ENCODE assay signal across 8 cellular contexts in genomic region chr21:32392880-32393676, GRCh38. TPM values are rescaled to one million over a fixed set of nuclear protein-coding genes. Genes with fewer than 3 reads are reported as not detected.
DNase-seq lines count a peak whose midpoint lies in the region; ATAC-seq and FAIRE-seq lines count a peak whose summit lies in the region.

A gene with protein sequence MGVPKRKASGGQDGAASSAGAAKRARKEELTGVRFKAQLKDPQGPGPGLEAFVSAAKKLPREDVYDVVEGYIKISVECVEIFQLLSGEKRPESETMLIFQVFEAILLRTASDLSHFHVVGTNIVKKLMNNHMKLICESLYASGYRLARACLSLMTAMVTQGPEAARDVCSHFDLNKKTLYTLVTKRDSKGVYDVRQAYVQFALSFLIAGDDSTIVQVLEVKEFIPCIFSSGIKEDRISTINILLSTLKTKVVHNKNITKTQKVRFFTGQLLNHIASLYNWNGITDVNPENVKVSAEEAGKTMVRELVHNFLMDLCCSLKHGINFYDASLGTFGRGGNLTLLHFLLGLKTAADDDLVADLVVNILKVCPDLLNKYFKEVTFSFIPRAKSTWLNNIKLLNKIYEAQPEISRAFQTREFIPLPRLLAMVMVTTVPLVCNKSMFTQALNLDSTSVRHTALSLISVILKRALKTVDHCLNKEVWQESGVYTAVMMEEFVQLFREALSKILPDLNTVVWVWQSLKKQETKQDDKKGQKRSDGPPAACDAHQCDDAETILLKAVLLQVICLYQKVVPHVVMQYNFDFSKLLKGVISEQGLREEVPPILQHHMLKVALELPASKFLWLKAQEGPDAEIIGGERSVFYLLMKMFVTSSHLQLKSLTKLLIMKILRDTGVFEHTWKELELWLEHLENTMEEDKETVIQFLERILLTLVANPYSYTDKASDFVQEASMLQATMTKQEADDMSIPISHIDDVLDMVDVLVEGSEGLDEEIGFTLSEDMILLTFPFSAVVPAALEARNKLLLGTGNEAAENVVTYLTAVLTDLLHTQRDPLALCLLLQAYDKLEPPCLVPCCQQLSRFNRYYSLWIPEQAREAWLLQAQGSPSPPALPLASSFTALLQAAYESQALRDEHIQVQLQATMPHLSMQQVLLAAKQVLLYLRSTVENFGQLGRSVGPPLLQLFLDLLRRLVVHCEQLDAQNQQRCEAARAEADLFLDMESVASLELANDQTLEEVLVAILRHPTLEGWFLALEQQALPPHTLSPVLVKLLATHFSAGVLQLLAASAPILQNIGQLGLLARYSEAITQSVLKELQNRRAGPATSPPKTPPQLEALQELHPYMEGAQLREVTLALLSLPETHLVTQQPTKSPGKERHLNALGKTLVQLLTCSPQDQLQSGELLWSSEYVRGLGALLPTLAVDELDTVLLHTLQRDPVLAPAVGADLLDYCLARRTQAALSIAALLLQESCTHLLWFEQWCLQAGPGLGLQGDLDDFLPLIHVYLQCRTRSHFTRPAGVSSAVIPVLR (N-terminal part only) (minus strand): TSS chr21:32393012. CDS start chr21:32392910, 102 bp downstream.

- CTCF ChIA-PET in naive thymus-derived CD4-positive, alpha-beta T cell (lab: Charles Lee), result interaction anchor here (0.9 kb wide), 1 partner anchor 208 kb away, joined by 4 read pairs; no protein-coding TSS in a partner anchor

- peaks cover 8 to 12% of the 10 kb centered on the region in 2 donors for H3K4me1 ChIP-seq in naive thymus-derived CD4-positive, alpha-beta T cell (ENCODE audit: control insufficient read depth in 2 of 2, insufficient read depth in 2 of 2, low read length in 2 of 2)

- no peak for FAIRE-seq in RCC 7860 (lab: Jason Lieb, UNC)

- peak within 1 kb of the TSS; percentile 85 for H3K4me3 ChIP-seq in naive thymus-derived CD4-positive, alpha-beta T cell (ENCODE audit: low read length)

- peak; percentile 97 for ATAC-seq in GM21723 (IDR thresholded peaks at IDR 0.05; ENCODE audit: unreplicated experiment)
- ATAC-seq in naive thymus-derived CD4-positive, alpha-beta T cell, result peak; percentile 99
- ATAC-seq in stimulated activated naive B cell treated with anti-CD40 and anti-IgM and Interleukin-4, amounts not matched to agents 10 μg/mL and 1 μg/mL and 100 μg/mL, for 72 hours (replicated peaks), result peak; percentile 97

- peak; percentile 58 for DNase-seq in DMS79 (lab: John Stamatoyannopoulos, UW)
- DNase-seq in RCC 7860 (ENCODE audit: low spot score), result peak; percentile 61
- DNase-seq in activated T-helper 1 cell treated with anti-CD3 and anti-CD28 coated beads, Interleukin-12 subunit alpha, Interleukin-12 subunit beta, Interleukin-2, Interleukin-4 antibody, amounts not matched to agents 30 ng/mL and 10 ng/mL and 1 ng/mL, durations not matched to agents 14 hours and 24 hours and 36 hours (ENCODE audit: low spot score), result peak; percentile 89
- peak; percentile 78 for DNase-seq in fibroblast of gingiva (ENCODE audit: low read depth)
- DNase-seq in naive thymus-derived CD4-positive, alpha-beta T cell, result peak; percentile 88 to 99 (median 94)
- peak; percentile 87 for DNase-seq in stimulated activated naive B cell treated with anti-CD40 and anti-IgM and Interleukin-4, amounts not matched to agents 10 μg/mL and 1 μg/mL and 100 μg/mL, for 72 hours

- H3K36me3 Mint-ChIP-seq in activated T-helper 1 cell treated with anti-CD3 and anti-CD28 coated beads, Interleukin-12 subunit alpha, Interleukin-12 subunit beta, Interleukin-2, Interleukin-4 antibody, amounts not matched to agents 30 ng/mL and 10 ng/mL and 1 ng/mL, durations not matched to agents 14 hours and 24 hours and 36 hours (ENCODE audit: low read depth), result peaks cover 16% of the 10 kb centered on the region
- peaks cover under 1 to 15% (median 13%) of the 10 kb centered on the region in 5 donors for H3K36me3 Mint-ChIP-seq in naive thymus-derived CD4-positive, alpha-beta T cell
- H3K36me3 Mint-ChIP-seq in stimulated activated naive B cell treated with anti-CD40 and anti-IgM and Interleukin-4, amounts not matched to agents 10 μg/mL and 1 μg/mL and 100 μg/mL, for 72 hours, result peaks cover 18 to 25% of the 10 kb centered on the region in 2 donors

- H3K9me3 Mint-ChIP-seq in activated T-helper 1 cell treated with anti-CD3 and anti-CD28 coated beads, Interleukin-12 subunit alpha, Interleukin-12 subunit beta, Interleukin-2, Interleukin-4 antibody, amounts not matched to agents 30 ng/mL and 10 ng/mL and 1 ng/mL, durations not matched to agents 14 hours and 24 hours and 36 hours, result no peaks in the 10 kb centered on the region
- no peaks in the 10 kb centered on the region for H3K9me3 Mint-ChIP-seq in naive thymus-derived CD4-positive, alpha-beta T cell
- peaks cover 2 to 3% of the 10 kb centered on the region in 2 donors for H3K9me3 Mint-ChIP-seq in stimulated activated naive B cell treated with anti-CD40 and anti-IgM and Interleukin-4, amounts not matched to agents 10 μg/mL and 1 μg/mL and 100 μg/mL, for 72 hours

- peak within 1 kb of the TSS; percentile 88 for H3K27ac Mint-ChIP-seq in activated T-helper 1 cell treated with anti-CD3 and anti-CD28 coated beads, Interleukin-12 subunit alpha, Interleukin-12 subunit beta, Interleukin-2, Interleukin-4 antibody, amounts not matched to agents 30 ng/mL and 10 ng/mL and 1 ng/mL, durations not matched to agents 14 hours and 24 hours and 36 hours
- peak within 1 kb of the TSS; percentile 46 to 90 (median 71) for H3K27ac Mint-ChIP-seq in naive thymus-derived CD4-positive, alpha-beta T cell
- peak within 1 kb of the TSS; percentile 89 for H3K27ac Mint-ChIP-seq in stimulated activated naive B cell treated with anti-CD40 and anti-IgM and Interleukin-4, amounts not matched to agents 10 μg/mL and 1 μg/mL and 100 μg/mL, for 72 hours

- intact Hi-C loops in activated T-helper 1 cell treated with anti-CD3 and anti-CD28 coated beads, Interleukin-12 subunit alpha, Interleukin-12 subunit beta, Interleukin-2, Interleukin-4 antibody, amounts not matched to agents 30 ng/mL and 10 ng/mL and 1 ng/mL, durations not matched to agents 14 hours and 24 hours and 36 hours (cut with micrococcal nuclease), result loop anchor here (1.0 kb wide), 8 partner anchors 18 to 379 kb away; partner anchors contain the start of genes CFAP298 and MIS18A
- intact Hi-C loops in naive thymus-derived CD4-positive, alpha-beta T cell (cut with micrococcal nuclease), result loop anchor here (1.0 to 10.0 kb wide), 14 partner anchors 18 to 1248 kb away; partner anchors contain the start of genes CFAP298 (in 2 of the 2), MIS18A (in 2 of the 2), SYNJ1 (in 2 of the 2) and CRYZL1 (in 1 of the 2)

- H3K27me3 ChIP-seq in naive thymus-derived CD4-positive, alpha-beta T cell (ENCODE audit: control insufficient read depth in 2 of 2, insufficient read depth in 2 of 2, low read length in 2 of 2), result no peaks in the 10 kb centered on the region

- H3K4me1 Mint-ChIP-seq in activated T-helper 1 cell treated with anti-CD3 and anti-CD28 coated beads, Interleukin-12 subunit alpha, Interleukin-12 subunit beta, Interleukin-2, Interleukin-4 antibody, amounts not matched to agents 30 ng/mL and 10 ng/mL and 1 ng/mL, durations not matched to agents 14 hours and 24 hours and 36 hours (ENCODE audit: low read depth), result peaks cover 48% of the 10 kb centered on the region
- H3K4me1 Mint-ChIP-seq in naive thymus-derived CD4-positive, alpha-beta T cell, result peaks cover 34 to 52% (median 43%) of the 10 kb centered on the region in 7 donors
- peaks cover 26 to 45% of the 10 kb centered on the region in 2 donors for H3K4me1 Mint-ChIP-seq in stimulated activated naive B cell treated with anti-CD40 and anti-IgM and Interleukin-4, amounts not matched to agents 10 μg/mL and 1 μg/mL and 100 μg/mL, for 72 hours

- H3K9me3 ChIP-seq in KOPT-K1 (ENCODE audit: insufficient read depth, low read length, poor library complexity, severe bottlenecking), result peaks cover 15% of the 10 kb centered on the region
- H3K9me3 ChIP-seq in naive thymus-derived CD4-positive, alpha-beta T cell (ENCODE audit: control insufficient read depth in 2 of 3, low read length in 3 of 3), result no peaks in the 10 kb centered on the region

- H3K27me3 Mint-ChIP-seq in activated T-helper 1 cell treated with anti-CD3 and anti-CD28 coated beads, Interleukin-12 subunit alpha, Interleukin-12 subunit beta, Interleukin-2, Interleukin-4 antibody, amounts not matched to agents 30 ng/mL and 10 ng/mL and 1 ng/mL, durations not matched to agents 14 hours and 24 hours and 36 hours (ENCODE audit: insufficient read depth), result peaks cover 3% of the 10 kb centered on the region
- peaks cover 2 to 20% (median 3%) of the 10 kb centered on the region in 5 donors for H3K27me3 Mint-ChIP-seq in naive thymus-derived CD4-positive, alpha-beta T cell
- peaks cover 5 to 17% of the 10 kb centered on the region in 2 donors for H3K27me3 Mint-ChIP-seq in stimulated activated naive B cell treated with anti-CD40 and anti-IgM and Interleukin-4, amounts not matched to agents 10 μg/mL and 1 μg/mL and 100 μg/mL, for 72 hours

- POLR2A ChIA-PET in naive thymus-derived CD4-positive, alpha-beta T cell (lab: Charles Lee), result interaction anchor here (1.0 to 1.5 kb wide), 3 partner anchors 19 to 220 kb away, joined by 3 to 10 read pairs (median 3); partner anchors contain the start of gene EVA1C

- peak within 1 kb of the TSS; percentile 91 for H3K4me3 Mint-ChIP-seq in activated T-helper 1 cell treated with anti-CD3 and anti-CD28 coated beads, Interleukin-12 subunit alpha, Interleukin-12 subunit beta, Interleukin-2, Interleukin-4 antibody, amounts not matched to agents 30 ng/mL and 10 ng/mL and 1 ng/mL, durations not matched to agents 14 hours and 24 hours and 36 hours
- H3K4me3 Mint-ChIP-seq in naive thymus-derived CD4-positive, alpha-beta T cell, result peak within 1 kb of the TSS; percentile 81 to 92 (median 86)
- peak within 1 kb of the TSS; percentile 90 to 94 for H3K4me3 Mint-ChIP-seq in stimulated activated naive B cell treated with anti-CD40 and anti-IgM and Interleukin-4, amounts not matched to agents 10 μg/mL and 1 μg/mL and 100 μg/mL, for 72 hours

- peak within 1 kb of the TSS; percentile 53 for H3K27ac ChIP-seq in KOPT-K1 (ENCODE audit: low read depth, low read length, poor library complexity, severe bottlenecking)
- H3K27ac ChIP-seq in naive thymus-derived CD4-positive, alpha-beta T cell (ENCODE audit: low read depth, low read length), result peak within 1 kb of the TSS; percentile 70

- H3K36me3 ChIP-seq in KOPT-K1 (ENCODE audit: insufficient read depth, low read length), result peaks cover 22% of the 10 kb centered on the region
- H3K36me3 ChIP-seq in naive thymus-derived CD4-positive, alpha-beta T cell (ENCODE audit: control insufficient read depth in 2 of 3, insufficient read depth in 3 of 3, low read length in 3 of 3), result peaks cover 0 to 14% (median 0%) of the 10 kb centered on the region in 3 experiments

RNA-seq across cellular contexts. Expression of the gene that starts here (rescaled TPM):
- 42.1 and 42.8 TPM in 2 replicates for total RNA-seq in activated T-helper 1 cell treated with anti-CD3 and anti-CD28 coated beads, Interleukin-12 subunit alpha, Interleukin-12 subunit beta, Interleukin-2, Interleukin-4 antibody, amounts not matched to agents 30 ng/mL and 10 ng/mL and 1 ng/mL, durations not matched to agents 14 hours and 24 hours and 36 hours
- total RNA-seq in naive thymus-derived CD4-positive, alpha-beta T cell, result 10 to 100 TPM; 14.5 to 20.6 (median 17.9) TPM
- 1 to 10 TPM; 1.8 to 6.1 TPM for polyA plus RNA-seq in naive thymus-derived CD4-positive, alpha-beta T cell

Comparison
In these comparisons a context has a peak if more than half of its experiments do, and no peak if none do; other contexts are left out.
1. Peak in every context shown above with its lines: DNase-seq, ATAC-seq, H3K4me3 ChIP-seq and H3K27ac ChIP-seq.